In the genomic region with DNA sequence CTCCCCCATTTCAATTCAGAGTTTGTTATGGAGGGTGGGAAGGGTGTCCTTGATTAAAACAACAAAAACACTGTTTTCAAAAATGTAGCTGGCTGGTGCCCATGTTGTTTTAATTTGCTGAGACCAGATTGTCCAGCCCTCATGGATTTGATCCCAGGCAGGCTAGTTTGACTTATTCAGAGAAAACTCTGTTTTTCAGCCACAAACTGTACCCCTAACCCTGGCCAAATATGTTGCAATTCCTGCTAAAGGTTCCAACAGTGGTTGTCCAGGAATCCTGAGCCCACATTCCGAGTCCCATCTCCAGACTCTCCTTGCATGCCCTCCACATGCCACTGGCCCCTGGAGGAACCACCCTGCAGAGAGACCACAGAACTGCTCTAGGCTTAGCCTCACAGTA, we compare ENCODE assay signal across 20 cellular contexts. TPM values are rescaled to one million over a fixed set of nuclear protein-coding genes. Genes with fewer than 3 reads are reported as not detected.
A peak's percentile ranks its signal among the peaks of the same experiment; 100 is the strongest.
DNase-seq lines count a peak whose midpoint lies in the region; ATAC-seq and TF ChIP-seq lines count a peak whose summit lies in the region.
"Had no signal": no experiment of that assay in that cellular context is flagged by ENCODE, and none has a peak within 500 bp of the region (broad histone marks: within the 10 kb centered on the region; RNA-seq: fewer than 3 reads in every experiment).

No MANE protein-coding gene starts in this region.

- no peak overlapping the region for H3K4me3 Mint-ChIP-seq in endothelial cell (ENCODE audit: unreplicated experiment)
- H3K4me3 Mint-ChIP-seq: T-helper 1 cell treated with Interleukin-12 subunit alpha and Interleukin-12 subunit beta and Interleukin-4 antibody, amounts not matched to agents 30 μg/mL and 1 μg/mL, for 36 hours had no signal

- no peak for TF ChIP-seq CTCF in endothelial cell (IDR thresholded peaks at IDR 0.05; ENCODE audit: unreplicated experiment)

- H3K27ac Mint-ChIP-seq in endothelial cell (ENCODE audit: unreplicated experiment): no peak overlapping the region

- H3K36me3 Mint-ChIP-seq in endothelial cell (ENCODE audit: low read depth, unreplicated experiment): no peaks in the 10 kb centered on the region
- H3K36me3 Mint-ChIP-seq: IgD-negative memory B cell; stimulated activated effector memory CD8-positive, alpha-beta T cell treated with anti-CD3 and anti-CD28 coated beads, Interleukin-12 subunit alpha, Interleukin-12 subunit beta, amount 100 ng/mL, for 72 hours had no signal

- no peaks in the 10 kb centered on the region for H3K9me3 Mint-ChIP-seq in endothelial cell (ENCODE audit: unreplicated experiment)
- H3K9me3 Mint-ChIP-seq: IgD-negative memory B cell; stimulated activated effector memory CD8-positive, alpha-beta T cell treated with anti-CD3 and anti-CD28 coated beads, Interleukin-12 subunit alpha, Interleukin-12 subunit beta, amount 100 ng/mL, for 72 hours; T-helper 1 cell treated with Interleukin-12 subunit alpha and Interleukin-12 subunit beta and Interleukin-4 antibody, amounts not matched to agents 30 μg/mL and 1 μg/mL, for 36 hours had no signal

- H3K4me1 Mint-ChIP-seq in endothelial cell (ENCODE audit: unreplicated experiment): peaks cover 8% of the 10 kb centered on the region

- H3K27me3 Mint-ChIP-seq in endothelial cell (ENCODE audit: unreplicated experiment): peaks cover 2% of the 10 kb centered on the region
- H3K27me3 Mint-ChIP-seq: IgD-negative memory B cell had no signal

- no peak for ATAC-seq in GM18909 (IDR thresholded peaks at IDR 0.05; ENCODE audit: poor library complexity, unreplicated experiment)

- DNase-seq in Ammon's horn (ENCODE audit: low spot score): peak; percentile 16
- DNase-seq in GM04504 (ENCODE audit: low read depth): peak; percentile 59
- peak; percentile 93 for DNase-seq in fibroblast of peridontal ligament (ENCODE audit: extremely low read depth)
- DNase-seq in renal cortical epithelial cell (ENCODE audit: low read depth): peak; percentile 35
- DNase-seq in iPS-NIHi7 (ENCODE audit: extremely low spot score): no peak
- no peak for DNase-seq in effector CD8-positive, alpha-beta T cell (lab: John Stamatoyannopoulos, UW)
- DNase-seq in endothelial cell (ENCODE audit: low spot score): no peak
- DNase-seq: BE2C, foreskin melanocyte, GDM1, NCI-H1694 treated with DMSO at 0.1 percent for 48 hours, NCI-H2227 treated with DMSO at 0.1 percent for 48 hours, NCI-H82, SJCRH30, transverse colon had no signal

RNA-seq across cellular contexts. Expression of a gene that starts 36.0 kb away (rescaled TPM):
- total RNA-seq in renal cortical epithelial cell: 0.35 and 1.6 TPM in 2 replicates
- total RNA-seq in endothelial cell (ENCODE audit: unreplicated experiment): not detected
- total RNA-seq: ascending aorta, SJCRH30 had no signal

Comparison
In these comparisons a context has a peak if more than half of its experiments do, and no peak if none do; other contexts are left out.
1. DNase-seq: peak in Ammon's horn (single experiment), GM04504 (single experiment), fibroblast of peridontal ligament (single experiment) and renal cortical epithelial cell (single experiment); none in iPS-NIHi7 (single experiment), effector CD8-positive, alpha-beta T cell (single experiment) and endothelial cell (single experiment).